Comparison of ENCODE assay signal across 9 cellular contexts in the genomic region with DNA sequence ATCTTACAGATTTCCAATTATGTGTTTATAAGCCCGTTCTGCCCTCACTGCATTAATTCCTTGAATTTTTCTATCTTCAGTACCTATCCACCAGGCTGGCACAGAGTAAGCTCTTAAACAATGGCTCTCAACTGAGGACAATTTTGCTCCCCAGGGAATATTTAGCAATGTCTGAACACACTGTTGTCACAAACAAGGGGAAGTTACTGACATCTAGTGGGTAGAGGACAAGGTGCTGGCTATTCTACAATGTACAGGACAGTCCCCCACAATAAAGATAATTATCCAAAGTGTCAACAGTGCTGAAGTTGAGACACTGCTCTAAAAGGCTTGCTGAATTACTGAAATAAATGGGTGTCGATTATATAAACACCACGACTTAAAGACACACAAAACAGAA. TPM values are rescaled to one million over a fixed set of nuclear protein-coding genes. Genes with fewer than 3 reads are reported as not detected.
A peak's percentile ranks its signal among the peaks of the same experiment; 100 is the strongest.
DNase-seq lines count a peak whose midpoint lies in the region; ATAC-seq and TF ChIP-seq lines count a peak whose summit lies in the region.
"Had no signal": no experiment of that assay in that cellular context is flagged by ENCODE, and none has a peak within 500 bp of the region (broad histone marks: within the 10 kb centered on the region; RNA-seq: fewer than 3 reads in every experiment).

No MANE protein-coding gene starts in this region.

- H3K27ac ChIP-seq in Peyer's patch, result no peak overlapping the region
- H3K27ac ChIP-seq: HL-60 had no signal

- H3K27me3 Mint-ChIP-seq in activated T-cell treated with anti-CD3 and anti-CD28 coated beads, Interleukin-2, amount 50 U/mL, for 24 hours, result no peaks in the 10 kb centered on the region
- no peaks in the 10 kb centered on the region for H3K27me3 Mint-ChIP-seq in type B pancreatic cell

- peaks cover 68% of the 10 kb centered on the region for H3K36me3 Mint-ChIP-seq in activated T-cell treated with anti-CD3 and anti-CD28 coated beads, Interleukin-2, amount 50 U/mL, for 24 hours (ENCODE audit: low read depth)
- H3K36me3 Mint-ChIP-seq in type B pancreatic cell, result peaks cover 20% of the 10 kb centered on the region

- H3K27me3 ChIP-seq in Peyer's patch, result no peaks in the 10 kb centered on the region

- in situ Hi-C loops in astrocyte of the spinal cord (cut with HindIII; ENCODE audit: low sequenced_read_pairs), result no loop called here

- no peak for DNase-seq in activated T-cell treated with anti-CD3 and anti-CD28 coated beads, Interleukin-2, amount 50 U/mL, for 24 hours
- no peak for DNase-seq in activated T-cell treated with anti-CD3 and anti-CD28 coated beads, Interleukin-2, amount 50 U/mL, for 48 hours
- DNase-seq in LNCaP clone FGC (ENCODE audit: low read depth), result no peak
- no peak for DNase-seq in astrocyte of the spinal cord (ENCODE audit: low read depth, low spot score)
- DNase-seq in type B pancreatic cell (ENCODE audit: extremely low spot score, unreplicated experiment), result no peak
- no peak for DNase-seq in AG08396 (ENCODE audit: low spot score)
- no peak for DNase-seq in Peyer's patch

- H3K4me3 Mint-ChIP-seq in activated T-cell treated with anti-CD3 and anti-CD28 coated beads, Interleukin-2, amount 50 U/mL, for 24 hours, result no peak overlapping the region
- no peak overlapping the region for H3K4me3 Mint-ChIP-seq in type B pancreatic cell

- H3K4me1 ChIP-seq in Peyer's patch, result peaks cover 0 to 6% (median 0%) of the 10 kb centered on the region in 4 donors

- H3K36me3 ChIP-seq in Peyer's patch, result peaks cover 0 to 34% (median 0%) of the 10 kb centered on the region in 3 donors

- H3K4me1 Mint-ChIP-seq in activated T-cell treated with anti-CD3 and anti-CD28 coated beads, Interleukin-2, amount 50 U/mL, for 24 hours (ENCODE audit: low read depth), result peaks cover 34% of the 10 kb centered on the region
- H3K4me1 Mint-ChIP-seq in type B pancreatic cell (ENCODE audit: unreplicated experiment), result peaks cover 5% of the 10 kb centered on the region

- H3K4me3 ChIP-seq in LNCaP clone FGC (ENCODE audit: low read depth, low read length) (no peak overlapping the region), astrocyte of the spinal cord (ENCODE audit: low read depth, low read length) (no peak overlapping the region), Peyer's patch (no peak overlapping the region)

- H3K9me3 ChIP-seq in Peyer's patch, result no peaks in the 10 kb centered on the region

- ATAC-seq in HG03039 (IDR thresholded peaks at IDR 0.05; ENCODE audit: unreplicated experiment), result no peak

- TF ChIP-seq POLR2A in Peyer's patch (IDR thresholded peaks at IDR 0.05), result no peak

- no peaks in the 10 kb centered on the region for H3K9me3 Mint-ChIP-seq in activated T-cell treated with anti-CD3 and anti-CD28 coated beads, Interleukin-2, amount 50 U/mL, for 24 hours
- H3K9me3 Mint-ChIP-seq in type B pancreatic cell, result peaks cover 4% of the 10 kb centered on the region

- H3K27ac Mint-ChIP-seq in activated T-cell treated with anti-CD3 and anti-CD28 coated beads, Interleukin-2, amount 50 U/mL, for 24 hours, result peak overlapping the region; percentile 68
- no peak overlapping the region for H3K27ac Mint-ChIP-seq in type B pancreatic cell

- TF ChIP-seq CTCF in LNCaP clone FGC (IDR thresholded peaks at IDR 0.05; ENCODE audit: control insufficient read depth, extremely low read depth, insufficient read depth) (peak; percentile 61), astrocyte of the spinal cord (IDR thresholded peaks at IDR 0.05; ENCODE audit: low read depth, low read length) (peak; percentile 10), type B pancreatic cell (conservative IDR thresholded peaks at IDR 0.05) (peak; percentile 27), Peyer's patch (IDR thresholded peaks at IDR 0.05) (peak in 2 of 6 experiments; percentile 25 to 32)

RNA-seq across cellular contexts. Expression of a gene that starts 5.0 kb away (rescaled TPM):
- total RNA-seq in type B pancreatic cell (ENCODE audit: low replicate concordance) (81.5 and 95.9 TPM in 2 replicates), Peyer's patch (10 to 100 TPM; 81.9 to 95.3 (median 89.3) TPM)

RNA-seq across cellular contexts. Expression of a gene that starts 5.5 kb away (rescaled TPM):
- total RNA-seq in type B pancreatic cell (ENCODE audit: low replicate concordance) (623 and 674 TPM in 2 replicates), Peyer's patch (100 to 1,000 TPM; 146 to 601 (median 242) TPM)
